ENCODE assay signal across 1 cellular context in genomic region chr2:43887176-43887575, GRCh38.
TF ChIP-seq lines count a peak whose summit lies in the region.

No MANE protein-coding gene starts in this region.

TF ChIP-seq in K562, 482 proteins besides CTCF, POLR2A, EP300 and RAD21:
- TF ChIP-seq ZNF778 (CRISPR knock-in tag; IDR thresholded peaks at IDR 0.05) (no peak), POLR2AphosphoS5 (IDR thresholded peaks at IDR 0.05; ENCODE audit: control insufficient read depth, insufficient read depth, low read depth, low read length) (peak; percentile 61; the same call in 1 of the 2 replicates)
